In the genomic region with DNA sequence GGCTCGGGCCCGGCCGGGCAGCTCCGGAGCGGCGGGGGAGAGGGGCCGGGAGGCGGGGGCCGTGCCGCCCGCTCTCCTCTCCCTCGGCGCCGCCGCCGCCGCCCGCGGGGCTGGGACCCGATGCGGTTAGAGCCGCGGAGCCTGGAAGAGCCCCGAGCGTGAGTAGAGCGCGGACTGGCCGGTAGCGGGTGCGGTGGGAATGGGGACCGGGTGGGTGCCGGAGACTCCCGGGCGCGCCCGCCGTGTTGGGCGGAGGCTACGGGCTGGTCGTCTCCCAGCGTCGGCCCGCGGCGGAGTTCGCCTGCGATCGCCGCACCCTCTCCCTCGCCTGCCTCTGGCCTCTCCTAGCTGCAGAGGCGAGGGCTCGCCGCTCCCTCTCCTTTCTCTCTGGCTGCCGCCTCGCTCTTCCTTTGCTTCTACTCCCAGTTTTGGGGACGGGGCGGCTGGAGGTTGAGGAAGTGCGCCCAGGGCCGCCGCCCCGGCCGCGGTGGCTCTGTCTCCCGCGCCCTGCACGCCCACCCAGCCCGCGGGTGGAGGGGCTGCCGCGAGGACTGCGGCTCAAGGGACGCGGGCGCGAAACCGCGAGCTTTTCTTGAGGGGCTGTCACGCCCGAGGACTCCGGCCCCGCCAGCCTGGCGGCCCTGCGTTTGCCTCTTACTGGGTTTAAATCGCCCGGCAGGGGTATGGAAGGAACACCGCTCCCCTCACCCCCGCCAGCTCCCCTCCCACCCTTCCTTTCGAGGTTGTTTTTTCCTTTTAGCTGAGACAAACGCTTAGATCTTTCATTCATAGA, we compare ENCODE assay signal across 8 cellular contexts. TPM values are rescaled to one million over a fixed set of nuclear protein-coding genes. Genes with fewer than 3 reads are reported as not detected.
A peak's percentile ranks its signal among the peaks of the same experiment; 100 is the strongest.
DNase-seq lines count a peak whose midpoint lies in the region; ATAC-seq and FAIRE-seq lines count a peak whose summit lies in the region.

No MANE protein-coding gene starts in this region.

- peak overlapping the region; percentile 92 for H2BK15ac ChIP-seq in neuronal stem cell (ENCODE audit: low read length)

- no peak overlapping the region for H4K91ac ChIP-seq in neuronal stem cell (ENCODE audit: low read depth, low read length, poor library complexity)

- no peaks in the 10 kb centered on the region for H3K36me3 ChIP-seq in neuronal stem cell (replicated peaks in 1 of 2; ENCODE audit: control insufficient read depth in 2 of 2, insufficient read depth in 2 of 2, low read length in 2 of 2)

- peak overlapping the region; percentile 71 for H3K4me2 ChIP-seq in neuronal stem cell (ENCODE audit: insufficient read depth, low read length, poor library complexity, severe bottlenecking)

- peak overlapping the region; percentile 95 for H2AFZ ChIP-seq in neuronal stem cell (ENCODE audit: low read length)

- no peak for FAIRE-seq in frontal cortex (lab: Jason Lieb, UNC)

- H3K23ac ChIP-seq in neuronal stem cell (ENCODE audit: low read depth, low read length, poor library complexity), result peak overlapping the region; percentile 85

- no peak overlapping the region for H3K4ac ChIP-seq in neuronal stem cell (ENCODE audit: low read length)

- no peaks in the 10 kb centered on the region for H3K9me3 ChIP-seq in neuronal stem cell (replicated peaks in 1 of 2; ENCODE audit: control insufficient read depth in 2 of 2, insufficient read depth in 1 of 2, low read depth in 1 of 2, low read length in 2 of 2)

- H4K8ac ChIP-seq in neuronal stem cell (ENCODE audit: low read depth, low read length), result no peak overlapping the region

- no peak overlapping the region for H2BK120ac ChIP-seq in neuronal stem cell (ENCODE audit: low read depth, low read length)

- DNase-seq in CD1c-positive myeloid dendritic cell (ENCODE audit: extremely low spot score) (peak; percentile 59), RPMI7951 (ENCODE audit: low read depth) (peak; percentile 56), activated gamma-delta T cell treated with Interleukin-2 at 50 U/mL for 16 hours (peak; percentile 63), frontal cortex (ENCODE audit: low spot score in 2 of 2) (peak; percentile 14 to 53), neuronal stem cell (ENCODE audit: low spot score) (peak; percentile 41), superior temporal gyrus (ENCODE audit: extremely low spot score) (peak; percentile 22)

- peak; percentile 37 for ATAC-seq in GM19395 (IDR thresholded peaks at IDR 0.05; ENCODE audit: unreplicated experiment)
- ATAC-seq in HG03460 (IDR thresholded peaks at IDR 0.05; ENCODE audit: unreplicated experiment), result peak; percentile 18

- H3K18ac ChIP-seq in neuronal stem cell (ENCODE audit: low read length), result peak overlapping the region; percentile 97

- H3K14ac ChIP-seq in neuronal stem cell (ENCODE audit: low read length), result peak overlapping the region; percentile 94

- H2BK12ac ChIP-seq in neuronal stem cell (ENCODE audit: low read length), result peak overlapping the region; percentile 73

- peak overlapping the region; percentile 79 for H2AK5ac ChIP-seq in neuronal stem cell (ENCODE audit: low read depth, low read length)

- peak overlapping the region; percentile 89 for H3K27ac ChIP-seq in neuronal stem cell (replicated peaks; ENCODE audit: low read length)

- H2BK5ac ChIP-seq in neuronal stem cell (ENCODE audit: low read length), result peak overlapping the region; percentile 75

- H3K79me1 ChIP-seq in neuronal stem cell (ENCODE audit: low read depth, low read length), result peaks cover 8% of the 10 kb centered on the region

- no CpG with 5 or more reads among the region's 89 CpGs for WGBS in neuronal stem cell (ENCODE audit: extremely low coverage in 2 of 2, insufficient read length in 2 of 2, insufficient replicate concordance in 1 of 2), 2 donors

- H3K4me1 ChIP-seq in neuronal stem cell (ENCODE audit: control insufficient read depth in 2 of 2, insufficient read depth in 1 of 2, low read depth in 1 of 2, low read length in 2 of 2), result peaks cover 0 to 13% of the 10 kb centered on the region in 2 donors

- H3K4me3 ChIP-seq in neuronal stem cell (ENCODE audit: low read length in 2 of 2), result peak overlapping the region; percentile 66 to 99

- no peaks in the 10 kb centered on the region for H3K27me3 ChIP-seq in neuronal stem cell (ENCODE audit: control insufficient read depth in 3 of 3, insufficient read depth in 3 of 3, low read depth in 1 of 3, low read length in 3 of 3)

- peak overlapping the region; percentile 96 for H3K9ac ChIP-seq in neuronal stem cell (ENCODE audit: low read depth, low read length, poor library complexity)

RNA-seq across cellular contexts. Expression of a gene that starts 0.5 kb away (rescaled TPM):
- 19.0 and 23.9 TPM in 2 replicates for total RNA-seq in RPMI7951 (2014; rRNA removed; shearing (Covaris generic))
- total RNA-seq in frontal cortex, result 74.6 TPM
- 7.3 TPM for polyA plus RNA-seq in neuronal stem cell (2013, experiment 1 of 2)
- polyA plus RNA-seq in neuronal stem cell (2013, experiment 2 of 2), result 7.6 TPM

Comparison
In these comparisons a context has a peak if more than half of its experiments do, and no peak if none do; other contexts are left out.
1. Peak in every context shown above with its lines: DNase-seq, ATAC-seq, H3K4me3 ChIP-seq and H3K27ac ChIP-seq.